9 cellular contexts compared by ENCODE assay signal in genomic region chr22:35900483-35901168, GRCh38.
A peak's percentile ranks its signal among the peaks of the same experiment; 100 is the strongest.
DNase-seq lines count a peak whose midpoint lies in the region; ATAC-seq and TF ChIP-seq lines count a peak whose summit lies in the region.
"Had no signal": no experiment of that assay in that cellular context is flagged by ENCODE, and none has a peak within 500 bp of the region (broad histone marks: within the 10 kb centered on the region; RNA-seq: fewer than 3 reads in every experiment).

No MANE protein-coding gene starts in this region.

- 58% methylated on average over 4 of the region's 5 CpGs for WGBS in right lobe of liver (ENCODE audit: insufficient coverage, low coverage, low lambda C conversion rate, missing lambda C conversion rate)

- no peaks in the 10 kb centered on the region for H3K9me3 ChIP-seq in right lobe of liver

- H3K27ac ChIP-seq in foreskin keratinocyte (peak overlapping the region; percentile 66), right lobe of liver (no peak overlapping the region)

- peaks cover 36% of the 10 kb centered on the region for H3K4me1 ChIP-seq in foreskin keratinocyte
- peaks cover 0 to 24% (median 9%) of the 10 kb centered on the region in 4 donors for H3K4me1 ChIP-seq in right lobe of liver

- DNase-seq in 8988T (peak; percentile 11), EH (ENCODE audit: low read depth) (peak; percentile 85), SW480 (ENCODE audit: low spot score) (peak; percentile 14), foreskin keratinocyte (peak; percentile 72 to 85), GM19240 (ENCODE audit: insufficient read length, low spot score) (no peak), GM13976 (ENCODE audit: low spot score) (no peak), right lobe of liver (no peak)
- DNase-seq: nucleus accumbens had no signal

- TF ChIP-seq POLR2A in right lobe of liver (IDR thresholded peaks at IDR 0.05) = no peak

- TF ChIP-seq CTCF in foreskin keratinocyte (conservative IDR thresholded peaks at IDR 0.05) = peak; percentile 9
- no peak for TF ChIP-seq CTCF in GM13976 (IDR thresholded peaks at IDR 0.05; ENCODE audit: borderline replicate concordance, control extremely low read depth, extremely low read depth, insufficient read depth, missing control alignments)
- TF ChIP-seq CTCF in right lobe of liver (IDR thresholded peaks at IDR 0.05) = no peak

- H3K36me3 ChIP-seq in right lobe of liver = no peaks in the 10 kb centered on the region

- intact Hi-C loops in right lobe of liver (cut with DNase I) = no loop called here

- H3K27me3 ChIP-seq in foreskin keratinocyte (no peaks in the 10 kb centered on the region), right lobe of liver (no peaks in the 10 kb centered on the region)

- in situ Hi-C loops in GM13976 (cut with MboI; ENCODE audit: low sequenced_read_pairs, unreplicated experiment) = no loop called here

- ATAC-seq in foreskin keratinocyte (peak; percentile 83), HG03280 (IDR thresholded peaks at IDR 0.05; ENCODE audit: unreplicated experiment) (no peak), right lobe of liver (no peak)

- H3K4me3 ChIP-seq in right lobe of liver = no peak overlapping the region

Comparison
In these comparisons a context has a peak if more than half of its experiments do, and no peak if none do; other contexts are left out.
1. DNase-seq: peak in 8988T (single experiment), EH (single experiment), SW480 (single experiment) and foreskin keratinocyte (2 of 2); none in GM19240 (single experiment), GM13976 (single experiment) and right lobe of liver (0 of 3).